In the genomic region with DNA sequence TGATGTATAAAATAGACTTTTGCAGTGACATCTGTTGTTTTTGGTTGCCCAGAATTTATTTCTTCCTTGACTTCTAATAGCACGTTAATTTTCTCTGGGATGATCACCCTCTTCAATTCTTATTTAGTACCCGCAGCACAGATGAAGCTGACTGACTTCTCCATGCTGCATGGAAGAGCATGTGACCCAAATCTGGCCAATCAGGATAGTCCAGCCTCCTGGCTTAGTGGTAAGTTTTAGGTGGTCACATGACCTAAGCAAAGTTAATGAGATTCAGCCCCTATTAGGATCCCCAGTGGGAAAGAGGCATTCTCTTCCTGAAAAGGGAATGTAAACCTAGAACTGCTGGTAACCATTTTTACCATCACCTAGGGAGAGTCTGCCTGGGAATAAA, we compare ENCODE assay signal across 20 cellular contexts. TPM values are rescaled to one million over a fixed set of nuclear protein-coding genes. Genes with fewer than 3 reads are reported as not detected.
DNase-seq lines count a peak whose midpoint lies in the region; ATAC-seq, FAIRE-seq and TF ChIP-seq lines count a peak whose summit lies in the region.
"Had no signal": no experiment of that assay in that cellular context is flagged by ENCODE, and none has a peak within 500 bp of the region (broad histone marks: within the 10 kb centered on the region; RNA-seq: fewer than 3 reads in every experiment).

No MANE protein-coding gene starts in this region.

- TF ChIP-seq POLR2A in HepG2 (IDR thresholded peaks at IDR 0.05; ENCODE audit: insufficient read depth in 1 of 2, low read depth in 2 of 2, low read length in 2 of 2): no peak
- no peak for TF ChIP-seq POLR2A in upper lobe of left lung (IDR thresholded peaks at IDR 0.05)

- no peak overlapping the region for H2AFZ ChIP-seq in H9 (ENCODE audit: low read length)
- no peak overlapping the region for H2AFZ ChIP-seq in HepG2 (ENCODE audit: low read length)

- peak overlapping the region in 2 of 3 experiments; percentile 88 to 90; a peak in 3 of 7 replicates for H3K27ac Mint-ChIP-seq in H9
- H3K27ac Mint-ChIP-seq: HFFc6; IgD-negative memory B cell; T-helper 2 cell treated with Interferon-gamma antibody and Interleukin-4, amounts not matched to agents 5 μg/mL and 100 μg/mL, for 36 hours had no signal

- no peak overlapping the region for H2BK5ac ChIP-seq in H9 (ENCODE audit: insufficient read length, low read length)

- BruUV-seq in HepG2 (replicated peaks; lab: Mats Ljungman, UMichigan): no TSS peak

- no peaks in the 10 kb centered on the region for H3K23me2 ChIP-seq in H9 (ENCODE audit: insufficient read length, low read depth, low read length, poor library complexity, severe bottlenecking)

- H3T11ph ChIP-seq in H9 (ENCODE audit: low read length): no peak overlapping the region

- WGBS in H9 (ENCODE audit: extremely low coverage, insufficient read length, low lambda C conversion rate): no CpG with 5 or more reads among the region's 2 CpGs
- 91% methylated on average over 2 of the region's 2 CpGs for WGBS in HepG2 (ENCODE audit: low lambda C conversion rate)
- WGBS in upper lobe of left lung, 2 donors: 100% methylated on average over 2 of the region's 2 CpGs

- TF ChIP-seq RAD21 in HepG2 (CRISPR knock-in tag; IDR thresholded peaks at IDR 0.05): no peak

- H3K9ac ChIP-seq in H9 (ENCODE audit: extremely low read depth, insufficient read length, low read length): no peak overlapping the region
- no peak overlapping the region for H3K9ac ChIP-seq in HepG2 (ENCODE audit: insufficient read depth, low read depth, low read length)

- no peaks in the 10 kb centered on the region for H3K27me3 Mint-ChIP-seq in H9 (ENCODE audit: low read depth)

- no peaks in the 10 kb centered on the region; a peak in 1 of 5 replicates for H3K9me3 Mint-ChIP-seq in H9
- H3K9me3 Mint-ChIP-seq: HFFc6; IgD-negative memory B cell; T-helper 2 cell treated with Interferon-gamma antibody and Interleukin-4, amounts not matched to agents 5 μg/mL and 100 μg/mL, for 36 hours had no signal

- H3K9me3 ChIP-seq in H9 (ENCODE audit: control insufficient read depth, low read depth, low read length) (no peaks in the 10 kb centered on the region), HepG2 (ENCODE audit: low read length) (no peaks in the 10 kb centered on the region), upper lobe of left lung (no peaks in the 10 kb centered on the region)
- H3K9me3 ChIP-seq: Peyer's patch had no signal

- POLR2A ChIA-PET in HepG2 (lab: Yijun Ruan, JAX): no interaction called here

- H2BK120ac ChIP-seq in H9 (ENCODE audit: low read depth, low read length, poor library complexity, severe bottlenecking): no peak overlapping the region

- no peak overlapping the region for H3K4me3 ChIP-seq in HepG2 (replicated peaks in 1 of 3; ENCODE audit: insufficient read depth in 1 of 3, low read depth in 2 of 3, low read length in 3 of 3)
- no peak overlapping the region for H3K4me3 ChIP-seq in upper lobe of left lung
- H3K4me3 ChIP-seq: Peyer's patch had no signal

- peaks cover 4 to 23% of the 10 kb centered on the region in 2 experiments for H3K4me1 Mint-ChIP-seq in H9

- H2BK15ac ChIP-seq in H9 (ENCODE audit: low read depth, low read length): no peak overlapping the region

- no peak for FAIRE-seq in HepG2 (lab: Jason Lieb, UNC)
- FAIRE-seq: GM12891 had no signal

- H3K14ac ChIP-seq in H9 (ENCODE audit: insufficient read depth, low read length): no peak overlapping the region

- H4K5ac ChIP-seq in H9 (ENCODE audit: insufficient read length, low read depth, low read length): no peak overlapping the region

- no peak for ATAC-seq in HepG2
- no peak for ATAC-seq in upper lobe of left lung (ENCODE audit: low FRiP score in 2 of 2)

- H4K20me1 ChIP-seq in H9 (ENCODE audit: control insufficient read depth, insufficient read depth, insufficient read length) (no peaks in the 10 kb centered on the region), HepG2 (ENCODE audit: insufficient read depth, low read length) (no peaks in the 10 kb centered on the region)

- H3K4me2 ChIP-seq in H9 (ENCODE audit: insufficient read depth, insufficient read length, low read length) (no peak overlapping the region), HepG2 (ENCODE audit: low read depth, low read length) (no peak overlapping the region)

- H3K56ac ChIP-seq in H9 (ENCODE audit: insufficient read length, low read depth, low read length): no peak overlapping the region

- H3K79me1 ChIP-seq in H9 (ENCODE audit: insufficient read depth, low read depth, low read length, poor library complexity, severe bottlenecking): no peaks in the 10 kb centered on the region

- H3K27ac ChIP-seq in H9 (ENCODE audit: insufficient read length, low read depth, low read length) (no peak overlapping the region), HepG2 (ENCODE audit: extremely low read length, insufficient read depth, low read length) (no peak overlapping the region), upper lobe of left lung (peak overlapping the region; percentile 61 to 67 (median 66))
- H3K27ac ChIP-seq: Peyer's patch had no signal

- H3K4me1 ChIP-seq in H9 (ENCODE audit: insufficient read depth, low read length) (0 out of 2 replicates have a peak, but pooled peaks cover 2% of the 10 kb centered on the region), HepG2 (ENCODE audit: insufficient read depth, low read length) (peaks cover 45% of the 10 kb centered on the region), upper lobe of left lung (peaks cover 11 to 25% (median 20%) of the 10 kb centered on the region in 4 donors)
- H3K4me1 ChIP-seq: Peyer's patch had no signal

- H2AK5ac ChIP-seq in H9 (ENCODE audit: insufficient read length, low read length): no peak overlapping the region

- H3K27me3 ChIP-seq in H9 (ENCODE audit: insufficient read depth, low read length) (no peaks in the 10 kb centered on the region), HepG2 (ENCODE audit: control insufficient read depth in 1 of 2, insufficient read depth in 2 of 2, low read length in 2 of 2) (no peaks in the 10 kb centered on the region; a peak in 1 of 5 replicates), upper lobe of left lung (no peaks in the 10 kb centered on the region)
- H3K27me3 ChIP-seq: Peyer's patch had no signal

- TF ChIP-seq CTCF in H9 (conservative IDR thresholded peaks at IDR 0.05) (no peak), HepG2 (CRISPR knock-in tag; IDR thresholded peaks at IDR 0.05) (no peak), upper lobe of left lung (IDR thresholded peaks at IDR 0.05) (no peak)

- H2BK12ac ChIP-seq in H9 (ENCODE audit: insufficient read length, low read depth, low read length): no peak overlapping the region

- no peak overlapping the region for H3K4me3 Mint-ChIP-seq in H9
- H3K4me3 Mint-ChIP-seq: HFFc6; IgD-negative memory B cell; T-helper 2 cell treated with Interferon-gamma antibody and Interleukin-4, amounts not matched to agents 5 μg/mL and 100 μg/mL, for 36 hours had no signal

- in situ Hi-C loops in HepG2 (cut with HindIII; ENCODE audit: extremely low pct_ligation_motif_present, low pct_unique_long_range_greater_than_20kb): no loop called here

- no peak for DNase-seq in H9
- peak; percentile 77 for DNase-seq in NCI-H82 (lab: John Stamatoyannopoulos, UW)
- no peak for DNase-seq in HepG2 (ENCODE audit: low spot score)
- DNase-seq in upper lobe of left lung: no peak
- DNase-seq in NCI-H526 (lab: John Stamatoyannopoulos, UW): no peak
- DNase-seq in SKM-1 treated with dmso at 0.1 percent for 144 hours (lab: John Stamatoyannopoulos, UW; ENCODE audit: unreplicated experiment): no peak
- DNase-seq in DMS153 (lab: John Stamatoyannopoulos, UW): no peak
- DNase-seq: C1 segment of cervical spinal cord, COR-L47, DMS79, HFFc6, NCI-H1092 treated with DMSO at 0.1 percent for 48 hours, NCI-H1694, NCI-H446, NCI-H748 treated with DMSO at 0.1 percent for 48 hours, Peyer's patch, Right ventricle myocardium superior had no signal

- H3K4ac ChIP-seq in H9 (ENCODE audit: low read depth, low read length): no peak overlapping the region

- intact Hi-C loops in HepG2 (cut with micrococcal nuclease; ENCODE audit: unreplicated experiment): no loop called here

- H3K18ac ChIP-seq in H9 (ENCODE audit: insufficient read length, low read depth, low read length): no peak overlapping the region

- CTCF ChIA-PET in HepG2 (lab: Yijun Ruan, JAX; ENCODE audit: low intra/inter-chr PET ratio, low total read pairs): no interaction called here

- H3K36me3 ChIP-seq in HepG2 (replicated peaks in 1 of 2; ENCODE audit: control insufficient read depth in 1 of 2, insufficient read depth in 2 of 2, low read length in 2 of 2) (no peaks in the 10 kb centered on the region), upper lobe of left lung (no peaks in the 10 kb centered on the region)
- H3K36me3 ChIP-seq: Peyer's patch had no signal

- H4K91ac ChIP-seq in H9 (ENCODE audit: insufficient read length, low read depth, low read length): no peak overlapping the region

- H2BK20ac ChIP-seq in H9 (ENCODE audit: low read depth, low read length, poor library complexity, severe bottlenecking): no peak overlapping the region

- no peak overlapping the region for H4K8ac ChIP-seq in H9 (replicated peaks; ENCODE audit: insufficient read length, low read depth, low read length)

- H3K23ac ChIP-seq in H9 (ENCODE audit: insufficient read length, low read depth, low read length): no peak overlapping the region

- H3K79me2 ChIP-seq in H9 (ENCODE audit: insufficient read depth, low read length) (no peaks in the 10 kb centered on the region), HepG2 (ENCODE audit: insufficient read depth, low read length) (no peaks in the 10 kb centered on the region)

- no peaks in the 10 kb centered on the region; a peak in 1 of 7 replicates for H3K36me3 Mint-ChIP-seq in H9 (ENCODE audit: insufficient read depth in 1 of 3, low read depth in 3 of 3)
- H3K36me3 Mint-ChIP-seq: IgD-negative memory B cell had no signal

- no peak for TF ChIP-seq EP300 in HepG2 (IDR thresholded peaks at IDR 0.05; ENCODE audit: low read depth in 2 of 2, low read length in 2 of 2)
- no peak for TF ChIP-seq EP300 in HepG2 (CRISPR knock-in tag; IDR thresholded peaks at IDR 0.05; ENCODE audit: borderline replicate concordance)
- no peak for TF ChIP-seq EP300 in upper lobe of left lung (IDR thresholded peaks at IDR 0.05)

RNA-seq across cellular contexts. Expression of a gene that starts 13.8 kb away (rescaled TPM):
- total RNA-seq in H9 (2021) (14.3 and 14.6 TPM in 2 replicates), HepG2 (2016; rRNA removed; fragmentation: Illumina TruSeq; extraction: Trizol) (16.6 and 21.8 TPM in 2 replicates), upper lobe of left lung (10 to 100 TPM in 3 of 6 donors, 1 to 10 TPM in 3; 7.0 to 19.9 (median 11.0) TPM)
- total RNA-seq in HepG2 (2016; cell fraction: cytosol; rRNA removed; fragmentation: Illumina TruSeq; extraction: Trizol; ENCODE audit: low read depth): 21.9 and 28.4 TPM in 2 replicates
- 17.2 TPM in 2 replicates for total RNA-seq in HepG2 (2016; cell fraction: insoluble cytoplasmic fraction; rRNA removed; fragmentation: Illumina TruSeq; extraction: Trizol)
- total RNA-seq in HepG2 (2016; cell fraction: membrane; rRNA removed; fragmentation: Illumina TruSeq; extraction: Trizol): 17.8 and 18.2 TPM in 2 replicates
- 13.1 and 16.9 TPM in 2 replicates for total RNA-seq in HepG2 (2016; cell fraction: nucleus; rRNA removed; fragmentation: Illumina TruSeq; extraction: Trizol)
- 13.4 and 14.1 TPM in 2 replicates for polyA plus RNA-seq in HepG2 (2011; rRNA removed)
- 8.8 and 9.0 TPM in 2 replicates for polyA plus RNA-seq in HepG2 (2011; cell fraction: cytosol; rRNA removed)
- 20.2 and 21.9 TPM in 2 replicates for polyA plus RNA-seq in HepG2 (2011; cell fraction: nucleus; rRNA removed)
- 10.3 and 16.7 TPM in 2 replicates for polyA plus RNA-seq in HepG2 (2012)
- 4.9 and 5.9 TPM in 2 replicates for polyA plus RNA-seq in HepG2 (2016; cell fraction: cytosol; fragmentation: Illumina TruSeq; extraction: Trizol; ENCODE audit: low read depth)
- 19.7 and 19.8 TPM in 2 replicates for polyA plus RNA-seq in HepG2 (2016; cell fraction: insoluble cytoplasmic fraction; fragmentation: Illumina TruSeq; extraction: Trizol; ENCODE audit: low read depth)
- polyA plus RNA-seq in HepG2 (2016; cell fraction: membrane; fragmentation: Illumina TruSeq; extraction: Trizol; ENCODE audit: low read depth): 8.4 and 10.3 TPM in 2 replicates
- polyA plus RNA-seq in HepG2 (2016; cell fraction: nucleus; fragmentation: Illumina TruSeq; extraction: Trizol; ENCODE audit: insufficient read depth, low read depth): 27.2 and 27.6 TPM in 2 replicates
- 5.4 and 6.8 TPM in 2 replicates for polyA minus RNA-seq in HepG2 (2011; rRNA and poly(A)+ RNA removed; ENCODE audit: low replicate concordance)
- 6.1 and 6.7 TPM in 2 replicates for polyA minus RNA-seq in HepG2 (2011; cell fraction: cytosol; rRNA and poly(A)+ RNA removed)
- polyA minus RNA-seq in HepG2 (2011; cell fraction: nucleus; rRNA and poly(A)+ RNA removed): 16.8 and 17.6 TPM in 2 replicates

RNA-seq across cellular contexts. Expression of a gene that starts 54.5 kb away (rescaled TPM):
- 70.5 and 72.1 TPM in 2 replicates for total RNA-seq in H9 (2021)
- 186 and 215 TPM in 2 replicates for total RNA-seq in HepG2 (2016; rRNA removed; fragmentation: Illumina TruSeq; extraction: Trizol)
- total RNA-seq in HepG2 (2016; cell fraction: cytosol; rRNA removed; fragmentation: Illumina TruSeq; extraction: Trizol; ENCODE audit: low read depth): 27.0 and 31.6 TPM in 2 replicates
- 183 and 212 TPM in 2 replicates for total RNA-seq in HepG2 (2016; cell fraction: insoluble cytoplasmic fraction; rRNA removed; fragmentation: Illumina TruSeq; extraction: Trizol)
- 65.5 and 72.1 TPM in 2 replicates for total RNA-seq in HepG2 (2016; cell fraction: membrane; rRNA removed; fragmentation: Illumina TruSeq; extraction: Trizol)
- total RNA-seq in HepG2 (2016; cell fraction: nucleus; rRNA removed; fragmentation: Illumina TruSeq; extraction: Trizol): 69.4 and 79.5 TPM in 2 replicates
- 30.1 and 37.8 TPM in 2 replicates for polyA plus RNA-seq in HepG2 (2011; rRNA removed)
- polyA plus RNA-seq in HepG2 (2011; cell fraction: cytosol; rRNA removed): 47.4 and 53.1 TPM in 2 replicates
- polyA plus RNA-seq in HepG2 (2011; cell fraction: nucleus; rRNA removed): 23.4 and 23.5 TPM in 2 replicates
- 60.3 and 94.1 TPM in 2 replicates for polyA plus RNA-seq in HepG2 (2012)
- polyA plus RNA-seq in HepG2 (2016; cell fraction: cytosol; fragmentation: Illumina TruSeq; extraction: Trizol; ENCODE audit: low read depth): 30.5 and 34.4 TPM in 2 replicates
- 240 and 243 TPM in 2 replicates for polyA plus RNA-seq in HepG2 (2016; cell fraction: insoluble cytoplasmic fraction; fragmentation: Illumina TruSeq; extraction: Trizol; ENCODE audit: low read depth)
- 60.8 and 65.8 TPM in 2 replicates for polyA plus RNA-seq in HepG2 (2016; cell fraction: membrane; fragmentation: Illumina TruSeq; extraction: Trizol; ENCODE audit: low read depth)
- polyA plus RNA-seq in HepG2 (2016; cell fraction: nucleus; fragmentation: Illumina TruSeq; extraction: Trizol; ENCODE audit: insufficient read depth, low read depth): 136 and 138 TPM in 2 replicates
- 4.3 and 4.6 TPM in 2 replicates for polyA minus RNA-seq in HepG2 (2011; rRNA and poly(A)+ RNA removed; ENCODE audit: low replicate concordance)
- polyA minus RNA-seq in HepG2 (2011; cell fraction: cytosol; rRNA and poly(A)+ RNA removed): 13.1 and 18.6 TPM in 2 replicates
- 26.5 and 26.9 TPM in 2 replicates for polyA minus RNA-seq in HepG2 (2011; cell fraction: nucleus; rRNA and poly(A)+ RNA removed)
- 100 to 1,000 TPM in 2 of 6 donors, 10 to 100 TPM in 4; 47.0 to 102 (median 84.7) TPM for total RNA-seq in upper lobe of left lung

Comparison
In these comparisons a context has a peak if more than half of its experiments do, and no peak if none do; other contexts are left out.
1. H3K27ac ChIP-seq: peak in upper lobe of left lung (4 of 4); none in H9 (single experiment) and HepG2 (single experiment).